Comparison of ENCODE assay signal across 16 cellular contexts in the genomic region with DNA sequence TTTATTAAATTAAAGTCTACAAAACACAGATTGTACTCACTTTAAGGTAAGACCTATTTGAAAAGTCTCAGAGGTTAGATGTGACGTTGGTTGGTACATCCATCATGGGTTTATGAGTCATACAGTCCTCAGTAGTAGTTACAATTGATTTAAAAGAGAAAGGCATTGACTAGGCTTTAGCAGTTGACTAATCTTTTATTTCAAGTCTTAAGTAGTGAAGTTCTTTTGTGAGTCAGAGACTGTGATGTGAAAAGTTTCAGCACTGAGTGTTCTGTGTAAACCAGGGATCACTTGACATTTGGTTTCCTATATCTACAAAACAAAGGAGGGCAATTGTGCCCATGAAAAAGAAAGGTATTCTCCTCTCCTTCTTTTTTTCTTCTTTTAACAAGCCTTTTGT.
DNase-seq lines count a peak whose midpoint lies in the region; ATAC-seq, FAIRE-seq and TF ChIP-seq lines count a peak whose summit lies in the region.
"Had no signal": no experiment of that assay in that cellular context is flagged by ENCODE, and none has a peak within 500 bp of the region (broad histone marks: within the 10 kb centered on the region; RNA-seq: fewer than 3 reads in every experiment).

No MANE protein-coding gene starts in this region.

- no peaks in the 10 kb centered on the region for H3K79me2 ChIP-seq in astrocyte (ENCODE audit: insufficient read depth, low read length)

- no peak for FAIRE-seq in astrocyte (lab: Jason Lieb, UNC)
- FAIRE-seq: D721Med, endometrium had no signal

- H3K4me1 ChIP-seq in astrocyte (ENCODE audit: insufficient read depth, low read length) = no peaks in the 10 kb centered on the region

- H3K27ac Mint-ChIP-seq in Calu3 (ENCODE audit: unreplicated experiment) (peak overlapping the region; percentile 77), astrocyte (ENCODE audit: unreplicated experiment) (peak overlapping the region; percentile 58)
- H3K27ac Mint-ChIP-seq in stimulated activated memory B cell treated with anti-CD40 and anti-IgM and Interleukin-4, amounts not matched to agents 10 μg/mL and 1 μg/mL and 100 μg/mL, for 72 hours = no peak overlapping the region
- H3K27ac Mint-ChIP-seq: mesothelial cell of epicardium had no signal

- CTCF ChIA-PET in Calu3 (lab: Charles Lee) = no interaction called here

- H3K4me2 ChIP-seq in astrocyte (ENCODE audit: low read length) = no peak overlapping the region

- no peak overlapping the region for H3K9ac ChIP-seq in astrocyte (ENCODE audit: low read length)

- DNase-seq in Calu3 = no peak
- DNase-seq in astrocyte (ENCODE audit: low read depth) = peak; percentile 82
- peak; percentile 77 for DNase-seq in iris pigment epithelial cell (ENCODE audit: low read depth)
- DNase-seq in NCI-H1092 treated with DMSO at 0.1 percent for 48 hours (lab: John Stamatoyannopoulos, UW) = no peak
- DNase-seq in NK-92 treated with Interleukin-12 subunit alpha and Interleukin-12 subunit beta, amount 100 ng/mL, for 24 hours (lab: John Stamatoyannopoulos, UW) = no peak
- DNase-seq: activated CD4-positive, alpha-beta T cell treated with anti-CD3 and anti-CD28 coated beads for 1 hour; activated naive CD4-positive, alpha-beta T cell treated with anti-CD3 and anti-CD28 coated beads, Interleukin-2, amount 50 U/mL, for 16 hours; GOT3; NCI-H187 had no signal

- H3K4me1 Mint-ChIP-seq in Calu3 (ENCODE audit: low read depth, unreplicated experiment) (peaks cover 25% of the 10 kb centered on the region), astrocyte (ENCODE audit: low read depth, unreplicated experiment) (peaks cover 17% of the 10 kb centered on the region)
- H3K4me1 Mint-ChIP-seq in stimulated activated memory B cell treated with anti-CD40 and anti-IgM and Interleukin-4, amounts not matched to agents 10 μg/mL and 1 μg/mL and 100 μg/mL, for 72 hours = no peaks in the 10 kb centered on the region
- H3K4me1 Mint-ChIP-seq: mesothelial cell of epicardium had no signal

- no peaks in the 10 kb centered on the region for H3K36me3 ChIP-seq in astrocyte (ENCODE audit: insufficient read depth, low read length)

- no peak overlapping the region for H3K4me3 ChIP-seq in astrocyte (ENCODE audit: insufficient read depth, low read depth, low read length)

- H2AFZ ChIP-seq in astrocyte (ENCODE audit: low read depth, low read length) = no peak overlapping the region

- no peaks in the 10 kb centered on the region for H4K20me1 ChIP-seq in astrocyte (ENCODE audit: insufficient read depth, low read length)

- H3K4me3 Mint-ChIP-seq in Calu3 (ENCODE audit: low read depth, unreplicated experiment) (no peak overlapping the region), astrocyte (ENCODE audit: unreplicated experiment) (no peak overlapping the region)
- no peak overlapping the region for H3K4me3 Mint-ChIP-seq in stimulated activated memory B cell treated with anti-CD40 and anti-IgM and Interleukin-4, amounts not matched to agents 10 μg/mL and 1 μg/mL and 100 μg/mL, for 72 hours
- H3K4me3 Mint-ChIP-seq: mesothelial cell of epicardium had no signal

- TF ChIP-seq CTCF in Calu3 (IDR thresholded peaks at IDR 0.05; ENCODE audit: unreplicated experiment) (no peak), astrocyte (IDR thresholded peaks at IDR 0.05; ENCODE audit: insufficient read depth, low read depth, low read length) (no peak)

- H3K27me3 Mint-ChIP-seq in Calu3 (ENCODE audit: unreplicated experiment) (no peaks in the 10 kb centered on the region), astrocyte (ENCODE audit: low read depth, unreplicated experiment) (no peaks in the 10 kb centered on the region)
- no peaks in the 10 kb centered on the region for H3K27me3 Mint-ChIP-seq in stimulated activated memory B cell treated with anti-CD40 and anti-IgM and Interleukin-4, amounts not matched to agents 10 μg/mL and 1 μg/mL and 100 μg/mL, for 72 hours

- H3K9me3 ChIP-seq in astrocyte (ENCODE audit: insufficient read depth, low read depth, low read length) = no peaks in the 10 kb centered on the region

- ATAC-seq in HG02610 (IDR thresholded peaks at IDR 0.05; ENCODE audit: unreplicated experiment) (peak; percentile 72), GM21390 (IDR thresholded peaks at IDR 0.05; ENCODE audit: unreplicated experiment) (no peak)
- ATAC-seq in stimulated activated memory B cell treated with anti-CD40 and anti-IgM and Interleukin-4, amounts not matched to agents 10 μg/mL and 1 μg/mL and 100 μg/mL, for 72 hours = no peak

- BruUV-seq in Calu3 (replicated peaks; lab: Mats Ljungman, UMichigan) = no TSS peak

- no peaks in the 10 kb centered on the region for H3K9me3 Mint-ChIP-seq in Calu3 (ENCODE audit: low read depth, unreplicated experiment)
- H3K9me3 Mint-ChIP-seq in astrocyte (ENCODE audit: unreplicated experiment) = no peaks in the 10 kb centered on the region
- H3K9me3 Mint-ChIP-seq in stimulated activated memory B cell treated with anti-CD40 and anti-IgM and Interleukin-4, amounts not matched to agents 10 μg/mL and 1 μg/mL and 100 μg/mL, for 72 hours = no peaks in the 10 kb centered on the region
- H3K9me3 Mint-ChIP-seq: mesothelial cell of epicardium had no signal

- intact Hi-C loops in Calu3 (cut with micrococcal nuclease; ENCODE audit: unreplicated experiment) = no loop called here

- no peaks in the 10 kb centered on the region for H3K36me3 Mint-ChIP-seq in Calu3 (ENCODE audit: insufficient read depth, unreplicated experiment)
- no peaks in the 10 kb centered on the region for H3K36me3 Mint-ChIP-seq in astrocyte (ENCODE audit: low read depth, unreplicated experiment)
- no peaks in the 10 kb centered on the region for H3K36me3 Mint-ChIP-seq in stimulated activated memory B cell treated with anti-CD40 and anti-IgM and Interleukin-4, amounts not matched to agents 10 μg/mL and 1 μg/mL and 100 μg/mL, for 72 hours
- H3K36me3 Mint-ChIP-seq: mesothelial cell of epicardium had no signal

- no peak overlapping the region for H3K27ac ChIP-seq in astrocyte (ENCODE audit: low read depth, low read length)
- H3K27ac ChIP-seq: HL-60 had no signal

- H3K27me3 ChIP-seq in astrocyte (ENCODE audit: insufficient read depth, low read length) = no peaks in the 10 kb centered on the region

Comparison
In these comparisons a context has a peak if more than half of its experiments do, and no peak if none do; other contexts are left out.
1. DNase-seq: peak in astrocyte (single experiment) and iris pigment epithelial cell (single experiment); none in Calu3 (single experiment), NCI-H1092 treated with DMSO at 0.1 percent for 48 hours (single experiment) and NK-92 treated with Interleukin-12 subunit alpha and Interleukin-12 subunit beta, amount 100 ng/mL, for 24 hours (single experiment).